Comparison of ENCODE assay signal across 10 cellular contexts in the genomic region with DNA sequence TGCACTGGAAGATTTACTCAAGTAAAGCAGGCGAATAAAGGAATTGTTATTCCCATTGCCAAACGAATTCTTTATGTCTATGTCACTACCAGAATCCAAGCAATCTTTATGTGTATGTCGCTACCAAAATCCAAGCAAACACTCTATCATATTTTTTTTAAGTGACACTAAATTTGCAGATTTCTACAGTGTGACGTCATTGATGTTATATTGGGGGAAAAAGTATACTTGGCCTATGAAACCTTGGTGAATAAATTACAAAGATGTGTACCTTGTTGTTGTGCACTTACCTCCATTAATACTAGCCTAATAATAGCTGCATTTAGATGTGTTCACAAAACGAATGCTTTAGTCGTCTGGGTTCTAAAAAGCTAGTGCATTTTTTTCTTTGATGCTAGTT. TPM values are rescaled to one million over a fixed set of nuclear protein-coding genes. Genes with fewer than 3 reads are reported as not detected.
DNase-seq lines count a peak whose midpoint lies in the region; ATAC-seq and TF ChIP-seq lines count a peak whose summit lies in the region.
"Had no signal": no experiment of that assay in that cellular context is flagged by ENCODE, and none has a peak within 500 bp of the region (broad histone marks: within the 10 kb centered on the region; RNA-seq: fewer than 3 reads in every experiment).

No MANE protein-coding gene starts in this region.

- peak overlapping the region; percentile 89 for H3K4me3 ChIP-seq in A673 (ENCODE audit: low read depth, low read length, poor library complexity, severe bottlenecking)
- peak overlapping the region; percentile 63 for H3K4me3 ChIP-seq in GM23338
- peak overlapping the region; percentile 86 for H3K4me3 ChIP-seq in iPS-18a (ENCODE audit: low read length)
- H3K4me3 ChIP-seq in aorta (ENCODE audit: low read length in 2 of 2), result no peak overlapping the region

- peaks cover 34% of the 10 kb centered on the region for H3K36me3 Mint-ChIP-seq in GM23338 (ENCODE audit: low read depth)
- peaks cover 23% of the 10 kb centered on the region for H3K36me3 Mint-ChIP-seq in activated CD8-positive, alpha-beta T cell treated with anti-CD3 and anti-CD28 coated beads for 36 hours (ENCODE audit: low read depth)

- H4K20me1 ChIP-seq in GM23338 (replicated peaks; ENCODE audit: insufficient read depth), result no peaks in the 10 kb centered on the region; the same call in 1 of the 2 replicates

- DNase-seq in A673 (ENCODE audit: low spot score) (no peak), GM23338 (ENCODE audit: low spot score) (no peak), GM19240 (ENCODE audit: insufficient read length, low spot score) (no peak), NCI-H1105 treated with DMSO at 0.1 percent for 48 hours (lab: John Stamatoyannopoulos, UW) (no peak), aorta (no peak), NCI-H1092 treated with DMSO at 0.1 percent for 48 hours (lab: John Stamatoyannopoulos, UW) (no peak)
- no peak for DNase-seq in activated CD8-positive, alpha-beta T cell treated with anti-CD3 and anti-CD28 coated beads for 36 hours
- DNase-seq: activated naive CD4-positive, alpha-beta T cell treated with Interleukin-2 at 50 U/mL for 16 hours had no signal

- H3F3A ChIP-seq in GM23338 (replicated peaks; ENCODE audit: low read depth), result no peaks in the 10 kb centered on the region

- H3K27me3 ChIP-seq in A673 (replicated peaks; ENCODE audit: insufficient read depth, low read depth, low read length, poor library complexity), result no peaks in the 10 kb centered on the region
- H3K27me3 ChIP-seq in GM23338 (ENCODE audit: insufficient read depth), result no peaks in the 10 kb centered on the region
- H3K27me3 ChIP-seq in iPS-18a (ENCODE audit: control insufficient read depth, insufficient read depth, low read length), result no peaks in the 10 kb centered on the region
- no peaks in the 10 kb centered on the region for H3K27me3 ChIP-seq in aorta (ENCODE audit: control insufficient read depth in 1 of 2, insufficient read depth in 2 of 2, low read length in 1 of 2)
- H3K27me3 ChIP-seq: vagina had no signal

- H3K4me3 Mint-ChIP-seq in GM23338, result peak overlapping the region; percentile 96
- peak overlapping the region; percentile 95 for H3K4me3 Mint-ChIP-seq in activated CD8-positive, alpha-beta T cell treated with anti-CD3 and anti-CD28 coated beads for 36 hours

- H3K79me2 ChIP-seq in GM23338 (replicated peaks; ENCODE audit: insufficient read depth), result peaks cover 35% of the 10 kb centered on the region

- ATAC-seq in GM23338 (no peak), aorta (ENCODE audit: low FRiP score) (no peak)
- no peak for ATAC-seq in activated CD8-positive, alpha-beta T cell treated with anti-CD3 and anti-CD28 coated beads for 36 hours

- no TSS peak for BruUV-seq in A673 (replicated peaks; lab: Mats Ljungman, UMichigan)

- intact Hi-C loops in A673 (cut with micrococcal nuclease; ENCODE audit: unreplicated experiment) (loop anchor here (2.0 kb wide), 1 partner anchor 59 kb away; a partner anchor contains a TSS), aorta (cut with DNase I) (no loop called here)
- intact Hi-C loops in activated CD8-positive, alpha-beta T cell treated with anti-CD3 and anti-CD28 coated beads for 36 hours (cut with micrococcal nuclease), result loop anchor here (2.0 kb wide), 1 partner anchor 57 kb away; no protein-coding TSS in a partner anchor

- peaks cover 21% of the 10 kb centered on the region for H3K4me1 Mint-ChIP-seq in GM23338
- peaks cover 24% of the 10 kb centered on the region for H3K4me1 Mint-ChIP-seq in activated CD8-positive, alpha-beta T cell treated with anti-CD3 and anti-CD28 coated beads for 36 hours (ENCODE audit: low read depth)

- H3K9me3 ChIP-seq in A673 (ENCODE audit: low read depth, low read length, poor library complexity, severe bottlenecking), result no peaks in the 10 kb centered on the region
- H3K9me3 ChIP-seq in iPS-18a (ENCODE audit: control insufficient read depth, low read depth, low read length), result no peaks in the 10 kb centered on the region
- H3K9me3 ChIP-seq in aorta (ENCODE audit: control insufficient read depth, low read length), result no peaks in the 10 kb centered on the region
- H3K9me3 ChIP-seq: vagina had no signal

- no peaks in the 10 kb centered on the region for H3K9me2 ChIP-seq in GM23338 (ENCODE audit: insufficient read depth)

- H2AFZ ChIP-seq in GM23338, result no peak overlapping the region

- CTCF ChIA-PET in A673 (lab: Charles Lee), result no interaction called here
- CTCF ChIA-PET in activated CD8-positive, alpha-beta T cell treated with anti-CD3 and anti-CD28 coated beads for 36 hours (lab: Charles Lee), result interaction anchor here (0.8 to 1.1 kb wide), 2 partner anchors 56 to 58 kb away, joined by 3 to 4 read pairs; a partner anchor contains a TSS

- H3K9me3 Mint-ChIP-seq in GM23338, result no peaks in the 10 kb centered on the region; the same call in 2 of the 3 replicates
- H3K9me3 Mint-ChIP-seq in activated CD8-positive, alpha-beta T cell treated with anti-CD3 and anti-CD28 coated beads for 36 hours, result no peaks in the 10 kb centered on the region

- WGBS in aorta, 2 donors, result 27 to 33% methylated on average over 6 of the region's 6 CpGs

- peak overlapping the region; percentile 85 for H3K4me2 ChIP-seq in GM23338

- H3K4me1 ChIP-seq in A673 (ENCODE audit: insufficient read depth, low read length, poor library complexity, severe bottlenecking) (peaks cover 3% of the 10 kb centered on the region), GM23338 (ENCODE audit: insufficient read depth) (peaks cover 18% of the 10 kb centered on the region; the same call in 1 of the 2 replicates), iPS-18a (ENCODE audit: control insufficient read depth, low read depth, low read length) (peaks cover 5% of the 10 kb centered on the region), aorta (ENCODE audit: control insufficient read depth in 1 of 2, insufficient read depth in 2 of 2, low read length in 2 of 2) (no peaks in the 10 kb centered on the region)

- POLR2A ChIA-PET in A673 (lab: Charles Lee; ENCODE audit: low non-redundant PET), result no interaction called here
- POLR2A ChIA-PET in activated CD8-positive, alpha-beta T cell treated with anti-CD3 and anti-CD28 coated beads for 36 hours (lab: Charles Lee), result interaction anchor here (0.7 kb wide), 1 partner anchor 10 kb away, joined by 3 read pairs; no protein-coding TSS in a partner anchor

- H3K27ac Mint-ChIP-seq in GM23338, result peak overlapping the region; percentile 98
- H3K27ac Mint-ChIP-seq in activated CD8-positive, alpha-beta T cell treated with anti-CD3 and anti-CD28 coated beads for 36 hours, result peak overlapping the region; percentile 94

- peak overlapping the region; percentile 78 for H3K9ac ChIP-seq in iPS-18a (ENCODE audit: low read length)

- H3K27me3 Mint-ChIP-seq in GM23338 (ENCODE audit: insufficient read depth, low read depth, poor library complexity), result no peaks in the 10 kb centered on the region
- H3K27me3 Mint-ChIP-seq in activated CD8-positive, alpha-beta T cell treated with anti-CD3 and anti-CD28 coated beads for 36 hours, result no peaks in the 10 kb centered on the region

- peak overlapping the region; percentile 79 for H3K27ac ChIP-seq in A673 (ENCODE audit: low read depth, low read length, poor library complexity, severe bottlenecking)
- no peak overlapping the region for H3K27ac ChIP-seq in GM23338 (ENCODE audit: low read depth)
- no peak overlapping the region for H3K27ac ChIP-seq in iPS-18a (ENCODE audit: low read length)
- H3K27ac ChIP-seq in aorta (ENCODE audit: low read depth in 1 of 2, low read length in 2 of 2), result no peak overlapping the region

- peaks cover 40% of the 10 kb centered on the region for H3K36me3 ChIP-seq in A673 (ENCODE audit: insufficient read depth, low read length, poor library complexity, severe bottlenecking)
- peaks cover 27% of the 10 kb centered on the region for H3K36me3 ChIP-seq in GM23338 (ENCODE audit: insufficient read depth)
- H3K36me3 ChIP-seq in iPS-18a (ENCODE audit: control insufficient read depth, low read depth, low read length), result peaks cover 32% of the 10 kb centered on the region
- no peaks in the 10 kb centered on the region for H3K36me3 ChIP-seq in aorta (ENCODE audit: control insufficient read depth in 1 of 2, insufficient read depth in 2 of 2, low read length in 1 of 2)
- H3K36me3 ChIP-seq: vagina had no signal

- no peak for TF ChIP-seq CTCF in A673 (conservative IDR thresholded peaks at IDR 0.05; ENCODE audit: low read depth, low read length)
- TF ChIP-seq CTCF in GM23338 (conservative IDR thresholded peaks at IDR 0.05; ENCODE audit: low read depth in 2 of 2), result no peak
- TF ChIP-seq CTCF in activated CD8-positive, alpha-beta T cell treated with anti-CD3 and anti-CD28 coated beads for 36 hours (IDR thresholded peaks at IDR 0.05), result no peak

TF ChIP-seq in GM23338, 12 proteins besides CTCF, POLR2A, EP300 and RAD21:
- TF ChIP-seq ZNF331 (CRISPR knock-in tag; IDR thresholded peaks at IDR 0.05; ENCODE audit: low read depth) (no peak), CREB1 (CRISPR knock-in tag; IDR thresholded peaks at IDR 0.05; ENCODE audit: low read depth) (peak; percentile 67)
TF ChIP-seq in GM23338: peak in this region for 1.

RNA-seq across cellular contexts. Expression of a gene that starts 1.0 kb away (rescaled TPM):
- total RNA-seq in A673 (2021) (57.4 and 62.5 TPM in 2 replicates), aorta (under 1 TPM; 0.45 to 0.84 TPM)
- total RNA-seq in GM23338 (2014; rRNA removed; shearing (Covaris generic)), result 78.5 and 79.6 TPM in 2 replicates
- polyA plus RNA-seq in GM23338 (2016; fragmentation: Nextera tagmentation; extraction: Ambion mirVana) (39.5 and 50.7 TPM in 2 replicates), aorta (1 to 10 TPM in 1 of 2 donors, not detected in 1; 1.6 TPM)
- total RNA-seq in activated CD8-positive, alpha-beta T cell treated with anti-CD3 and anti-CD28 coated beads for 36 hours, result 10 to 100 TPM; 31.6 to 36.8 TPM

RNA-seq across cellular contexts. Expression of a gene that starts 58.1 kb away (rescaled TPM):
- total RNA-seq in A673 (2021) (7.0 and 7.9 TPM in 2 replicates), aorta (1 to 10 TPM; 2.4 to 3.3 TPM)
- 13.3 and 18.7 TPM in 2 replicates for total RNA-seq in GM23338 (2014; rRNA removed; shearing (Covaris generic))
- polyA plus RNA-seq in GM23338 (2016; fragmentation: Nextera tagmentation; extraction: Ambion mirVana) (15.1 and 16.8 TPM in 2 replicates), aorta (1 to 10 TPM; 1.6 to 2.3 TPM)
- 1 to 10 TPM; 1.4 to 1.7 TPM for total RNA-seq in activated CD8-positive, alpha-beta T cell treated with anti-CD3 and anti-CD28 coated beads for 36 hours

Comparison
In these comparisons a context has a peak if more than half of its experiments do, and no peak if none do; other contexts are left out.
1. H3K4me3 ChIP-seq: peak in A673 (single experiment), GM23338 (single experiment) and iPS-18a (single experiment); none in aorta (0 of 2).
2. RNA of a gene that starts 1.0 kb away (total RNA-seq): 78.5 to 79.6 TPM in GM23338, 57.4 to 62.5 TPM in A673 and 31.6 to 36.8 TPM in activated CD8-positive, alpha-beta T cell treated with anti-CD3 and anti-CD28 coated beads for 36 hours; 0.45 to 0.84 TPM in aorta; every median in the first group is over 10 times any median in the second.
3. intact Hi-C loops: an anchor here in A673 (2.0 kb wide) and activated CD8-positive, alpha-beta T cell treated with anti-CD3 and anti-CD28 coated beads for 36 hours (2.0 kb wide); none called in aorta.